Comparison of ENCODE assay signal across 8 cellular contexts in the genomic region with DNA sequence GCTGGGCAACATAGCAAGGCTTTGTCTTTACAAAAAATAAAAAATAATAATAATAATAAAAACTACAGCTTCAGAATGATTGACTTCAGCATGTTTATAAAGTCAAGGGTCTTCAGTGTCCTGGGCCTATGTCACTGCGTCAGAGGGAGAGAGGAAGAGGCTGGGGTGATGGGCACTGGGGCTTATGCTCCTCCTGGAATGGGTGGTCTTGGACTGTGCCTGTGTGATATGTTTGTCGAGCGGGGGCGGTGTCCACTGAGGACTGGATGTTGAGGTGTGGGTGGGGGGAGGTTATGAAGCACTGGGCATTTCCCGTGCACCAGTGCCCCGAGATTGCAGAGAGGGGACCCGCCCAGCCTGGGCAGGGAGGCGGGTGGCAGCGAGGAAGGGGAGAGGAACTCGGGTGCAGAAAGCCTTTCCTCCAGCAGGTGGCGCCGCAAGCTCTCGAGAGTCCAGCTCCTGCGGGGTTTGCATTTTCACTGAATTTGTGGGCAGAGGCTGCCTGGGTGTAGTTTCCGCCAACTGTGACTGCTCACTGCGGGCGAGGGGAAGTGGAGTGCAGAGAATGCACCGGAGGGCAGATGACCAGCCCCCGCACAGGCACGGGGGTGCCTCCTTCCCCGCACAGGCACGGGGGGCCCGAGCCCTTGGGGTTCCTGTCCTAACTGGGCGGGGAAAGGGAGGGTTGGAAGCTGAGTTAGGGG.
DNase-seq lines count a peak whose midpoint lies in the region; ATAC-seq and TF ChIP-seq lines count a peak whose summit lies in the region.

No MANE protein-coding gene starts in this region.

- peak; percentile 98 for TF ChIP-seq CTCF in psoas muscle (IDR thresholded peaks at IDR 0.05)

- H3K4me1 ChIP-seq in psoas muscle, result peaks cover 34% of the 10 kb centered on the region
- no peaks in the 10 kb centered on the region for H3K4me1 ChIP-seq in urinary bladder (ENCODE audit: insufficient read depth)

- H3K36me3 Mint-ChIP-seq in activated naive CD8-positive, alpha-beta T cell, result no peaks in the 10 kb centered on the region

- H3K4me1 Mint-ChIP-seq in activated naive CD8-positive, alpha-beta T cell (ENCODE audit: low read depth), result peaks cover 46% of the 10 kb centered on the region

- 8 to 11% (median 10%) methylated on average over 24 of the region's 24 CpGs for WGBS in psoas muscle, 3 donors
- WGBS in urinary bladder, result 9% methylated on average over 24 of the region's 24 CpGs

- intact Hi-C loops in cardiac septum (cut with DNase I), result loop anchor here (1.0 to 5.0 kb wide), 4 partner anchors 41 to 163 kb away; no protein-coding TSS in a partner anchor
- intact Hi-C loops in psoas muscle (cut with DNase I), result loop anchor here (2.0 to 5.0 kb wide), 3 partner anchors 41 to 161 kb away; no protein-coding TSS in a partner anchor

- H3K4me3 ChIP-seq in psoas muscle, result peak overlapping the region; percentile 39
- H3K4me3 ChIP-seq in urinary bladder (ENCODE audit: low read depth, low read length), result no peak overlapping the region

- ATAC-seq in HG02610 (IDR thresholded peaks at IDR 0.05; ENCODE audit: unreplicated experiment) (peak; percentile 48), psoas muscle (peak; percentile 77 to 84 (median 84))

- H3K27ac Mint-ChIP-seq in activated naive CD8-positive, alpha-beta T cell, result peak overlapping the region; percentile 81

- H3K4me3 Mint-ChIP-seq in activated naive CD8-positive, alpha-beta T cell, result peak overlapping the region; percentile 79

- H3K27me3 ChIP-seq in psoas muscle (ENCODE audit: insufficient read depth in 3 of 3, low read length in 2 of 3), result no peaks in the 10 kb centered on the region

- TF ChIP-seq POLR2A in GM10847 (IDR thresholded peaks at IDR 0.05; ENCODE audit: extremely low read depth, insufficient read length), result peak; percentile 12

- H3K36me3 ChIP-seq in psoas muscle (ENCODE audit: insufficient read depth in 1 of 2, low read depth in 1 of 2) (no peaks in the 10 kb centered on the region), urinary bladder (ENCODE audit: insufficient read depth) (no peaks in the 10 kb centered on the region)

- no peaks in the 10 kb centered on the region for H3K9me3 ChIP-seq in psoas muscle

- DNase-seq in NCI-H1105 treated with DMSO at 0.1 percent for 48 hours (lab: John Stamatoyannopoulos, UW) (peak; percentile 71), SKM-1 treated with dmso at 0.1 percent for 144 hours (lab: John Stamatoyannopoulos, UW; ENCODE audit: unreplicated experiment) (peak; percentile 86), cardiac septum (ENCODE audit: low spot score) (peak; percentile 96), psoas muscle (peak; percentile 91 to 96)

- no peaks in the 10 kb centered on the region for H3K9me3 Mint-ChIP-seq in activated naive CD8-positive, alpha-beta T cell (ENCODE audit: low read depth)

- no peaks in the 10 kb centered on the region for H3K27me3 Mint-ChIP-seq in activated naive CD8-positive, alpha-beta T cell

- H3K27ac ChIP-seq in psoas muscle (peak overlapping the region; percentile 48), urinary bladder (ENCODE audit: low read depth) (peak overlapping the region; percentile 11)
